1 cellular context compared by ENCODE assay signal in genomic region chr2:42979870-42980763, GRCh38.
TF ChIP-seq lines count a peak whose summit lies in the region.

No MANE protein-coding gene starts in this region.

TF ChIP-seq in K562, 482 proteins besides CTCF, POLR2A, EP300 and RAD21:
- TF ChIP-seq, protein P1, sequence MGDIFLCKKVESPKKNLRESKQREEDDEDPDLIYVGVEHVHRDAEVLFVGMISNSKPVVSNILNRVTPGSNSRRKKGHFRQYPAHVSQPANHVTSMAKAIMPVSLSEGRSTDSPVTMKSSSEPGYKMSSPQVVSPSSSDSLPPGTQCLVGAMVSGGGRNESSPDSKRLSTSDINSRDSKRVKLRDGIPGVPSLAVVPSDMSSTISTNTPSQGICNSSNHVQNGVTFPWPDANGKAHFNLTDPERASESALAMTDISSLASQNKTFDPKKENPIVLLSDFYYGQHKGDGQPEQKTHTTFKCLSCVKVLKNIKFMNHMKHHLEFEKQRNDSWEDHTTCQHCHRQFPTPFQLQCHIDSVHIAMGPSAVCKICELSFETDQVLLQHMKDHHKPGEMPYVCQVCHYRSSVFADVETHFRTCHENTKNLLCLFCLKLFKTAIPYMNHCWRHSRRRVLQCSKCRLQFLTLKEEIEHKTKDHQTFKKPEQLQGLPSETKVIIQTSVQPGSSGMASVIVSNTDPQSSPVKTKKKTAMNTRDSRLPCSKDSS (IDR thresholded peaks at IDR 0.05; ENCODE audit: low read depth, partially characterized antibody) = no peak
- TF ChIP-seq HNRNPK (IDR thresholded peaks at IDR 0.05; ENCODE audit: low read depth, low read length, poor library complexity, severe bottlenecking) = no peak
- TF ChIP-seq MAX (CRISPR knock-in tag; IDR thresholded peaks at IDR 0.05) = peak; percentile 29; the same call in 1 of the 2 replicates
